15 cellular contexts compared by ENCODE assay signal in genomic region chr2:222878284-222878876, GRCh38. TPM values are rescaled to one million over a fixed set of nuclear protein-coding genes. Genes with fewer than 3 reads are reported as not detected.
DNase-seq lines count a peak whose midpoint lies in the region; ATAC-seq, FAIRE-seq and TF ChIP-seq lines count a peak whose summit lies in the region.
"Had no signal": no experiment of that assay in that cellular context is flagged by ENCODE, and none has a peak within 500 bp of the region (broad histone marks: within the 10 kb centered on the region; RNA-seq: fewer than 3 reads in every experiment).

No MANE protein-coding gene starts in this region.

- POLR2A ChIA-PET in A549 (lab: Yijun Ruan, JAX): no interaction called here

- H3K4me1 Mint-ChIP-seq in HFFc6 (ENCODE audit: low read depth) (peaks cover 50% of the 10 kb centered on the region), chondrocyte (ENCODE audit: low read depth) (peaks cover 42% of the 10 kb centered on the region), mesothelial cell of epicardium (peaks cover 19% of the 10 kb centered on the region)

- TF ChIP-seq POLR2A in A549 (IDR thresholded peaks at IDR 0.05; ENCODE audit: low read length): no peak

- H3K4me1 ChIP-seq in A549: peaks cover 44% of the 10 kb centered on the region

- CTCF ChIA-PET in A549 (lab: Yijun Ruan, JAX): interaction anchor here (0.7 to 2.7 kb wide), 6 partner anchors 10 to 187 kb away, joined by 3 to 14 read pairs (median 3); no protein-coding TSS in a partner anchor

- FAIRE-seq in A549 (lab: Jason Lieb, UNC): no peak
- FAIRE-seq: GM12892 had no signal

- no peaks in the 10 kb centered on the region for H3K9me3 Mint-ChIP-seq in HFFc6
- H3K9me3 Mint-ChIP-seq in chondrocyte (ENCODE audit: low read depth): peaks cover 3% of the 10 kb centered on the region
- no peaks in the 10 kb centered on the region for H3K9me3 Mint-ChIP-seq in mesothelial cell of epicardium
- H3K9me3 Mint-ChIP-seq: activated T-cell treated with anti-CD3 and anti-CD28 coated beads, Interleukin-2, amount 50 U/mL, for 4 hours; natural killer cell treated with Interleukin-12 subunit alpha and Interleukin-12 subunit beta and Interleukin-15 and Interleukin-18, amount 100 ng/mL, for 72 hours had no signal

- no peak for TF ChIP-seq EP300 in A549 (IDR thresholded peaks at IDR 0.05)

- no peak overlapping the region for H3K4me3 ChIP-seq in A549

- TF ChIP-seq CTCF in A549 (IDR thresholded peaks at IDR 0.05) (no peak), HFFc6 (IDR thresholded peaks at IDR 0.05) (no peak), chondrocyte (IDR thresholded peaks at IDR 0.05) (no peak), mesothelial cell of epicardium (IDR thresholded peaks at IDR 0.05; ENCODE audit: unreplicated experiment) (no peak)

- H3K4me2 ChIP-seq in A549: peak overlapping the region; percentile 53

- H3K27ac ChIP-seq in A549: no peak overlapping the region

- TF ChIP-seq RAD21 in A549 (conservative IDR thresholded peaks at IDR 0.05 in 1 of 2, IDR thresholded peaks at IDR 0.05 in 1 of 2): no peak

- H3K36me3 Mint-ChIP-seq in HFFc6 (ENCODE audit: low read depth) (no peaks in the 10 kb centered on the region), chondrocyte (ENCODE audit: low read depth) (no peaks in the 10 kb centered on the region), mesothelial cell of epicardium (no peaks in the 10 kb centered on the region)
- H3K36me3 Mint-ChIP-seq: natural killer cell treated with Interleukin-12 subunit alpha and Interleukin-12 subunit beta and Interleukin-15 and Interleukin-18, amount 100 ng/mL, for 72 hours had no signal

- peak; percentile 44 to 55; a peak in 3 of 6 replicates for ATAC-seq in A549
- ATAC-seq: activated T-cell treated with anti-CD3 and anti-CD28 coated beads, Interleukin-2, amount 50 U/mL, for 4 hours had no signal

- WGBS in A549 (ENCODE audit: missing lambda C conversion rate): 76% methylated on average over 5 of the region's 5 CpGs

- H3K27me3 Mint-ChIP-seq in HFFc6 (ENCODE audit: insufficient read depth) (no peaks in the 10 kb centered on the region; the same call in none of the 2 replicates), chondrocyte (ENCODE audit: low read depth) (no peaks in the 10 kb centered on the region), mesothelial cell of epicardium (ENCODE audit: low read depth) (no peaks in the 10 kb centered on the region)
- H3K27me3 Mint-ChIP-seq: natural killer cell treated with Interleukin-12 subunit alpha and Interleukin-12 subunit beta and Interleukin-15 and Interleukin-18, amount 100 ng/mL, for 72 hours had no signal

- H3K4me3 Mint-ChIP-seq in HFFc6 (peak overlapping the region; percentile 18), chondrocyte (ENCODE audit: unreplicated experiment) (no peak overlapping the region), mesothelial cell of epicardium (no peak overlapping the region)
- H3K4me3 Mint-ChIP-seq: activated T-cell treated with anti-CD3 and anti-CD28 coated beads, Interleukin-2, amount 50 U/mL, for 4 hours; natural killer cell treated with Interleukin-12 subunit alpha and Interleukin-12 subunit beta and Interleukin-15 and Interleukin-18, amount 100 ng/mL, for 72 hours had no signal

- H3K27ac Mint-ChIP-seq in HFFc6 (peak overlapping the region; percentile 54), chondrocyte (ENCODE audit: unreplicated experiment) (peak overlapping the region; percentile 0), mesothelial cell of epicardium (peak overlapping the region; percentile 3)
- H3K27ac Mint-ChIP-seq: natural killer cell treated with Interleukin-12 subunit alpha and Interleukin-12 subunit beta and Interleukin-15 and Interleukin-18, amount 100 ng/mL, for 72 hours had no signal

- no peak for DNase-seq in A549 (ENCODE audit: low read depth in 1 of 2, low spot score in 1 of 2)
- DNase-seq in HFFc6: no peak
- no peak for DNase-seq in chondrocyte (ENCODE audit: low spot score)
- no peak for DNase-seq in mesothelial cell of epicardium (ENCODE audit: low spot score in 2 of 2, unreplicated experiment in 2 of 2)
- DNase-seq in activated effector memory CD4-positive, alpha-beta T cell treated with Interleukin-2 at 50 U/mL for 16 hours: no peak
- no peak for DNase-seq in NCI-H524 (lab: John Stamatoyannopoulos, UW)
- no peak for DNase-seq in OCI-M1 (lab: John Stamatoyannopoulos, UW)
- no peak for DNase-seq in T-helper 9 cell
- DNase-seq: activated CD4-positive, alpha-beta T cell treated with anti-CD3 and anti-CD28 coated beads, Interleukin-2, amount 50 U/mL, for 48 hours; activated T-cell treated with anti-CD3 and anti-CD28 coated beads, Interleukin-2, amount 50 U/mL, for 4 hours; central memory CD4-positive, alpha-beta T cell; effector memory CD4-positive, alpha-beta T cell; GDM1 had no signal

- no peaks in the 10 kb centered on the region for H3K9me3 ChIP-seq in A549

TF ChIP-seq in A549, 52 proteins besides CTCF, POLR2A, EP300 and RAD21 (continues in another document):
- no peak for TF ChIP-seq GATA3 (IDR thresholded peaks at IDR 0.05; ENCODE audit: borderline replicate concordance)
- TF ChIP-seq E2F6 (IDR thresholded peaks at IDR 0.05; ENCODE audit: borderline replicate concordance, low read depth): no peak
- no peak for TF ChIP-seq USF2 (IDR thresholded peaks at IDR 0.05)
- TF ChIP-seq BHLHE40 (IDR thresholded peaks at IDR 0.05; ENCODE audit: low read depth, low read length): no peak
- TF ChIP-seq KDM1A (IDR thresholded peaks at IDR 0.05; ENCODE audit: low read depth): no peak
- no peak for TF ChIP-seq FOSL2 (IDR thresholded peaks at IDR 0.05)
- TF ChIP-seq FOSL2 (CRISPR knock-in tag; IDR thresholded peaks at IDR 0.05): no peak
- TF ChIP-seq JUN (IDR thresholded peaks at IDR 0.05): no peak
- no peak for TF ChIP-seq REST (IDR thresholded peaks at IDR 0.05)
- TF ChIP-seq MAX (IDR thresholded peaks at IDR 0.05): no peak
- TF ChIP-seq MYC (IDR thresholded peaks at IDR 0.05; ENCODE audit: borderline replicate concordance, low read length): no peak
- no peak for TF ChIP-seq ZC3H11A (IDR thresholded peaks at IDR 0.05)
- TF ChIP-seq ATOH8 (CRISPR knock-in tag; IDR thresholded peaks at IDR 0.05; ENCODE audit: low read depth): no peak
- TF ChIP-seq FOXS1 (CRISPR knock-in tag; IDR thresholded peaks at IDR 0.05): no peak

RNA-seq across cellular contexts. Expression of gene ACSL3, which starts 17.5 kb away (rescaled TPM):
- 160 and 209 TPM in 2 replicates for polyA plus RNA-seq in A549 (2011; rRNA removed)
- 35.0 and 40.1 TPM in 2 replicates for polyA plus RNA-seq in A549 (2012; cell fraction: cytosol; rRNA removed)
- 48.9 and 60.2 TPM in 2 replicates for polyA plus RNA-seq in A549 (2012; cell fraction: nucleus; rRNA removed)
- 89.1 to 142 TPM (median 128 TPM) in 3 replicates for polyA plus RNA-seq in A549 (2017; fragmentation: RNase III; extraction: RNeasy Plus Mini Kit Qiagen cat#74134 plus additional on column Dnase treatment)
- 149 and 161 TPM in 2 replicates for polyA minus RNA-seq in A549 (2011; rRNA and poly(A)+ RNA removed)
- total RNA-seq in HFFc6 (2021; fragmentation: NEBNext Ultra II Directional; extraction: Animal tissue kit (Norgen Biotek cat#: 25700)): 100 to 1,000 TPM in 1 of 6 experiments, 10 to 100 TPM in 5; 64.5 to 119 (median 87.8) TPM
- total RNA-seq in chondrocyte: 88.4 to 115 TPM (median 107 TPM) in 3 replicates
- 74.5 to 84.3 TPM (median 81.6 TPM) in 3 replicates for total RNA-seq in mesothelial cell of epicardium

Comparison
In these comparisons a context has a peak if more than half of its experiments do, and no peak if none do; other contexts are left out.
1. H3K27ac Mint-ChIP-seq: peak in every context shown above with its lines; median percentile 54 in HFFc6; 3 in mesothelial cell of epicardium; 0 in chondrocyte.